ENCODE assay signal across 16 cellular contexts in the genomic region with DNA sequence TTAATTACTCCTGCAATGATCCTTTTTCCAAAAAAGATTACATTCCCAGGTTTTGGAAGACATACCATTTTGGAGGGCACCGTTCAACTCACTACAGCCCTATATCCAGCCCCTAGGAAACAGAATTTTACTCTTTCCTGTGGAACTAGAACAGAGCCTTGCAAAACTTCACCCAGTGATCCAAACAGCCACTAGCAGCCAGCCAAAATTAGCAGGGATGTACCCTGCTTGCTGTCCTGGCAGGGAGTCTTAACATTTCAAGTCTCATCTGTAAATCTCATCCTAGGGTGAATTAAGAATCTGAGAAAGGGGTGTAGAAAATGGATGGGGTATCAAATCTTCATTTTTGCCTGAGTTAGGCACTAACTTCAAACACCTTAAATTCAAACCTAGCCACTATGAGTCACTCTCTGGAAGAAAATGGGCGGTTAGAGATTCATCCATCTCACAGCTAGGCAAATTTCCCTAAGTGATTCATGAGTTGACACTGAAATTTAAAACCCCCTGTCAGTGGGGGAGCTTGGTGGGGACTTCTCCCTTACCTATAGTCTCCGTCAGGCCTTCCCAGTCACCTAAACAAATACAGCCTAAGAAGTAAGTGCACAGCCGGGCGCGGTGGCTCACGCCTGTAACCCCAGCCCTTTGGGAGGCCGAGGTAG. TPM values are rescaled to one million over a fixed set of nuclear protein-coding genes. Genes with fewer than 3 reads are reported as not detected.
DNase-seq lines count a peak whose midpoint lies in the region; ATAC-seq and TF ChIP-seq lines count a peak whose summit lies in the region.
"Had no signal": no experiment of that assay in that cellular context is flagged by ENCODE, and none has a peak within 500 bp of the region (broad histone marks: within the 10 kb centered on the region; RNA-seq: fewer than 3 reads in every experiment).

No MANE protein-coding gene starts in this region.

- POLR2A ChIA-PET in activated B cell treated with CpG ODN at 0.5 μM for 24 hours (lab: Charles Lee): interaction anchor here (1.9 kb wide), 1 partner anchor 265 kb away, joined by 5 read pairs; the partner anchor contains the start of gene POGK

- H3K9me3 Mint-ChIP-seq in activated B cell treated with CpG ODN at 0.5 μM for 24 hours: no peaks in the 10 kb centered on the region

- H3K36me3 ChIP-seq in esophagus squamous epithelium: no peaks in the 10 kb centered on the region
- H3K36me3 ChIP-seq: adrenal gland had no signal

- intact Hi-C loops in activated B cell treated with CpG ODN at 0.5 μM for 24 hours (cut with micrococcal nuclease) (no loop called here), esophagus squamous epithelium (cut with DNase I) (no loop called here)

- no peaks in the 10 kb centered on the region for H3K9me3 ChIP-seq in esophagus squamous epithelium
- H3K9me3 ChIP-seq: adrenal gland, heart right ventricle had no signal

- no peaks in the 10 kb centered on the region for H3K4me1 ChIP-seq in esophagus squamous epithelium
- H3K4me1 ChIP-seq: adrenal gland had no signal

- peak; percentile 67 for ATAC-seq in activated B cell treated with CpG ODN at 0.5 μM for 24 hours (ENCODE audit: low read depth)

- no peak overlapping the region for H3K4me3 ChIP-seq in esophagus squamous epithelium
- H3K4me3 ChIP-seq: adrenal gland, heart right ventricle had no signal

- TF ChIP-seq POLR2A in esophagus squamous epithelium (IDR thresholded peaks at IDR 0.05): no peak

- TF ChIP-seq CTCF in activated B cell treated with CpG ODN at 0.5 μM for 24 hours (IDR thresholded peaks at IDR 0.05) (no peak), esophagus squamous epithelium (IDR thresholded peaks at IDR 0.05) (no peak)

- peaks cover 0 to 11% (median 0%) of the 10 kb centered on the region in 4 donors for H3K27me3 ChIP-seq in esophagus squamous epithelium

- H3K4me3 Mint-ChIP-seq in activated B cell treated with CpG ODN at 0.5 μM for 24 hours: no peak overlapping the region

- H3K27ac Mint-ChIP-seq in activated B cell treated with CpG ODN at 0.5 μM for 24 hours: no peak overlapping the region

- DNase-seq in NCI-H748 (lab: John Stamatoyannopoulos, UW; ENCODE audit: unreplicated experiment) (peak; percentile 22), NCI-H748 treated with DMSO at 0.1 percent for 48 hours (lab: John Stamatoyannopoulos, UW) (no peak), HCEC 1CT (peak; percentile 10), activated B cell treated with CpG ODN at 0.5 μM for 24 hours (no peak), left kidney (ENCODE audit: low read depth, low spot score) (peak; percentile 87), esophagus squamous epithelium (lab: John Stamatoyannopoulos, UW) (no peak), GM19240 (ENCODE audit: insufficient read length, low spot score) (no peak), nucleus accumbens (lab: John Stamatoyannopoulos, UW) (no peak)
- DNase-seq: 8988T; adrenal gland; DMS 273 treated with DMSO at 0.1 percent for 48 hours; effector CD8-positive, alpha-beta T cell; heart right ventricle; NCI-H446 had no signal

- H3K4me1 Mint-ChIP-seq in activated B cell treated with CpG ODN at 0.5 μM for 24 hours: peaks cover 30% of the 10 kb centered on the region

- no peak overlapping the region for H3K27ac ChIP-seq in esophagus squamous epithelium
- H3K27ac ChIP-seq: adrenal gland had no signal

- CTCF ChIA-PET in activated B cell treated with CpG ODN at 0.5 μM for 24 hours (lab: Charles Lee): no interaction called here

- WGBS in esophagus squamous epithelium, 2 donors: 79 to 81% methylated on average over 4 to 8 of the region's 8 CpGs

- no peaks in the 10 kb centered on the region for H3K36me3 Mint-ChIP-seq in activated B cell treated with CpG ODN at 0.5 μM for 24 hours (ENCODE audit: low read depth)

- H3K27me3 Mint-ChIP-seq in activated B cell treated with CpG ODN at 0.5 μM for 24 hours: peaks cover 18% of the 10 kb centered on the region

RNA-seq across cellular contexts. Expression of gene STYXL2, which starts 9.5 kb away (rescaled TPM):
- total RNA-seq in activated B cell treated with CpG ODN at 0.5 μM for 24 hours (not detected in 2 replicates), esophagus squamous epithelium (under 1 TPM in 1 of 4 donors, not detected in 3; under 0.01 TPM)
- total RNA-seq: pulmonary artery endothelial cell, SK-MEL-5 had no signal

RNA-seq across cellular contexts. Expression of gene GPA33, which starts 13.2 kb away (rescaled TPM):
- total RNA-seq in activated B cell treated with CpG ODN at 0.5 μM for 24 hours: not detected in 2 replicates
- total RNA-seq in esophagus squamous epithelium: not detected
- total RNA-seq: pulmonary artery endothelial cell, SK-MEL-5 had no signal

Comparison
In these comparisons a context has a peak if more than half of its experiments do, and no peak if none do; other contexts are left out.
1. DNase-seq: peak in NCI-H748 (single experiment), HCEC 1CT (single experiment) and left kidney (single experiment); none in NCI-H748 treated with DMSO at 0.1 percent for 48 hours (single experiment), activated B cell treated with CpG ODN at 0.5 μM for 24 hours (single experiment), esophagus squamous epithelium (single experiment), GM19240 (single experiment) and nucleus accumbens (0 of 56).